Comparison of ENCODE assay signal across 23 cellular contexts in genomic region chr1:9093581-9093980, GRCh38. TPM values are rescaled to one million over a fixed set of nuclear protein-coding genes. Genes with fewer than 3 reads are reported as not detected.
"Had no signal": no experiment of that assay in that cellular context is flagged by ENCODE, and none has a peak within 500 bp of the region (broad histone marks: within the 10 kb centered on the region; RNA-seq: fewer than 3 reads in every experiment).

No MANE protein-coding gene starts in this region.

- H3K4me1 ChIP-seq: gastroesophageal sphincter, right lobe of liver, vagina had no signal

- H3K4me3 ChIP-seq: gastroesophageal sphincter, ovary, right lobe of liver, vagina had no signal

- DNase-seq: activated CD4-positive, alpha-beta memory T cell treated with anti-CD3 and anti-CD28 coated beads, Interleukin-2, amount 10 ng/mL, durations not matched to agents 7 days and 5 days; activated CD4-positive, alpha-beta T cell treated with anti-CD3 and anti-CD28 coated beads for 1 hour; activated CD4-positive, alpha-beta T cell treated with anti-CD3 and anti-CD28 coated beads, Interleukin-2, amount 10 ng/mL, durations not matched to agents 7 days and 5 days; activated naive CD8-positive, alpha-beta T cell treated with anti-CD3 and anti-CD28 coated beads, Interleukin-2, amount 50 U/mL, for 24 hours; activated T-cell treated with anti-CD3 and anti-CD28 coated beads, Interleukin-2, amount 50 U/mL, for 48 hours; amygdala; caudate nucleus; cortex of kidney; effector memory CD8-positive, alpha-beta T cell; erythroblast; hippocampal formation; left cardiac atrium; left ventricle myocardium superior; naive B cell; nephron progenitor cell; ovary; right lobe of liver; stimulated activated CD4-positive, alpha-beta T cell treated with anti-CD3 and anti-CD28 coated beads, Interleukin-2, amount 100 ng/mL, for 48 hours; T1000 had no signal

- H3K27ac ChIP-seq: gastroesophageal sphincter, ovary, right lobe of liver, vagina had no signal

- H3K36me3 ChIP-seq: gastroesophageal sphincter, ovary, right lobe of liver, vagina had no signal

- H3K27me3 ChIP-seq: gastroesophageal sphincter, ovary, right lobe of liver, vagina had no signal

- H3K9me3 ChIP-seq: ovary, right lobe of liver, vagina had no signal

RNA-seq across cellular contexts. Expression of gene SLC2A5, which starts 24.1 kb away (rescaled TPM):
- total RNA-seq: activated CD4-positive, alpha-beta T cell treated with anti-CD3 and anti-CD28 coated beads, Interleukin-2, amount 10 ng/mL, durations not matched to agents 7 days and 5 days; activated T-helper 2 cell treated with anti-CD3 and anti-CD28 coated beads, Interferon-gamma antibody, Interleukin-2, Interleukin-4, amounts not matched to agents 10 μg/mL and 5 μg/mL and 100 μg/mL, durations not matched to agents 14 hours and 24 hours and 36 hours; progenitor cell of endocrine pancreas had no signal
